ENCODE assay signal across 8 cellular contexts in the genomic region with DNA sequence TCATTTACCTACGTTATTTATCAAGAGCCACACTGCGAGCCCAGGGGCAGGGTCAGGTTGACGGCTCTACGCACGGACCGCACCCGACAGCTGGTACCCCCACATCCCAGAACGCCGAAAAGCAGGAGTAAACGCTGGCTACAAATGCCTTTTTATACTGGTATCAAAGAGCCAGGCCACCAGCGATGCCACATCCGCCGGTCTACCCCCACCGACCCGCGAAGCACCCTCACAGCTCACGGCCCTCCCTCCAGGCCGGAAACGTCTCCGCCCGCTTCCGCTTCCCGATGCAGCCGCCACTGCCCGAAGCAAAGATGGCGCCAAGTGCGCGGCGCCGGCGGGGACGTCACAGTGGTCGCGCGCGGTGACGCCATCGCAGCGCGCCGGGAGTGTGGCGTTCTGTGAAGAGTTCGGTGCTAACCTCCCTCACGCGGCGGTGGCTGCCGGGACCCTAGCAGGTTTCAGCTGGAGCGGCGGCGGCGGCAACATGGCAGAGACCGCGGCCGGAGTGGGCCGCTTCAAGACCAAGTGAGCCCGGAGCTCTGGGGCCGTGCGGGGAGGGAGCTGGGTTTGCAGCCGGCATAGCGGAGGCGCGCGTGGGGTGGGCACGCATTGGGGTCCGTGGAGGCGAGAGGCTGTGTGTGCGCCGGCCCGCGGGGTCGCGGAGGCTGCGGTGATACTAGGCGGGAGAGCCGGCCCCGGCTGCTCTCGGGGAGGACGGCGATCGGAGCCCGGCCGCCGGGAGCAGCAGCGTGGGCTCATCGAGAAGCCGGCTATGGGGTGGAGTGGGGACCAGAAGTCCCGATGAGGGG. TPM values are rescaled to one million over a fixed set of nuclear protein-coding genes. Genes with fewer than 3 reads are reported as not detected.
A peak's percentile ranks its signal among the peaks of the same experiment; 100 is the strongest.
DNase-seq lines count a peak whose midpoint lies in the region; ATAC-seq and TF ChIP-seq lines count a peak whose summit lies in the region.

A gene (plus strand): TSS at position 376 of the 812 bp plus-strand sequence. CDS start 112 bp downstream, at position 488.

- H3K9me3 ChIP-seq in iPS-20b (ENCODE audit: insufficient read depth, low read depth, low read length): no peaks in the 10 kb centered on the region
- no peaks in the 10 kb centered on the region for H3K9me3 ChIP-seq in skeletal muscle tissue (ENCODE audit: control insufficient read depth in 3 of 3, low read length in 3 of 3)

- H3K9ac ChIP-seq in iPS-20b (ENCODE audit: low read depth, low read length) (peak within 1 kb of the TSS; percentile 95), skeletal muscle tissue (ENCODE audit: low read depth in 1 of 3, low read length in 3 of 3) (peak within 1 kb of the TSS; percentile 91 to 96 (median 95))

- peak within 1 kb of the TSS; percentile 94 for H2AFZ ChIP-seq in ACC112 (ENCODE audit: low read length, unreplicated experiment)

- in situ Hi-C loops in T47D (cut with HindIII; ENCODE audit: low pct_unique_long_range_greater_than_20kb, low sequenced_read_pairs): no loop called here

- peak; percentile 92 for DNase-seq in NCI-H2171 treated with DMSO at 0.1 percent for 48 hours (lab: John Stamatoyannopoulos, UW)
- DNase-seq in T47D (ENCODE audit: low read depth in 1 of 2, low spot score in 1 of 2): peak; percentile 90 to 96

- H3K27me3 ChIP-seq in ACC112 (ENCODE audit: insufficient read depth, low read length): no peaks in the 10 kb centered on the region
- no peaks in the 10 kb centered on the region for H3K27me3 ChIP-seq in iPS-20b (ENCODE audit: insufficient read depth, low read length)
- H3K27me3 ChIP-seq in skeletal muscle tissue (ENCODE audit: control insufficient read depth in 3 of 3, insufficient read depth in 3 of 3, low read length in 3 of 3): peaks cover 0 to 9% (median 6%) of the 10 kb centered on the region in 3 donors

- no peaks in the 10 kb centered on the region for H3K36me3 ChIP-seq in ACC112 (ENCODE audit: insufficient read depth, low read length)
- H3K36me3 ChIP-seq in iPS-20b (ENCODE audit: insufficient read depth, low read depth, low read length): peaks cover 27% of the 10 kb centered on the region
- peaks cover 26 to 29% (median 29%) of the 10 kb centered on the region in 3 donors for H3K36me3 ChIP-seq in skeletal muscle tissue (ENCODE audit: control insufficient read depth in 3 of 3, insufficient read depth in 3 of 3, low read length in 3 of 3)

- ATAC-seq in GM18861 (IDR thresholded peaks at IDR 0.05; ENCODE audit: unreplicated experiment) (peak; percentile 71), HG03095 (IDR thresholded peaks at IDR 0.05; ENCODE audit: unreplicated experiment) (peak; percentile 57)

- H3K27ac ChIP-seq in ACC112 (ENCODE audit: low read depth, low read length) (peak within 1 kb of the TSS; percentile 78), VCaP (peak within 1 kb of the TSS; percentile 79), iPS-20b (ENCODE audit: low read length) (peak within 1 kb of the TSS; percentile 40), skeletal muscle tissue (ENCODE audit: low read depth, low read length) (peak within 1 kb of the TSS; percentile 90)

- TF ChIP-seq CTCF in VCaP (conservative IDR thresholded peaks at IDR 0.05): no peak

- peaks cover 25% of the 10 kb centered on the region for H3K79me2 ChIP-seq in ACC112 (ENCODE audit: control insufficient read depth, insufficient read depth, low read length, unreplicated experiment)

- H3K4me1 ChIP-seq in ACC112 (ENCODE audit: control insufficient read depth, insufficient read depth, low read length, unreplicated experiment) (peaks cover 6% of the 10 kb centered on the region), iPS-20b (ENCODE audit: insufficient read depth, low read length) (no peaks in the 10 kb centered on the region; the same call in 1 of the 2 replicates), skeletal muscle tissue (ENCODE audit: control insufficient read depth in 3 of 3, insufficient read depth in 3 of 3, low read length in 3 of 3) (peaks cover 14 to 29% (median 20%) of the 10 kb centered on the region in 3 donors)

- peak within 1 kb of the TSS; percentile 99 for H3K4me3 ChIP-seq in ACC112 (ENCODE audit: low read depth, low read length)
- peak within 1 kb of the TSS; percentile 91 for H3K4me3 ChIP-seq in iPS-20b (ENCODE audit: low read length)
- H3K4me3 ChIP-seq in skeletal muscle tissue (ENCODE audit: low read length in 3 of 3): peak within 1 kb of the TSS; percentile 87 to 93 (median 93)

RNA-seq across cellular contexts. Expression of the gene that starts here (rescaled TPM):
- total RNA-seq in skeletal muscle tissue: 18.8 TPM

Comparison
In these comparisons a context has a peak if more than half of its experiments do, and no peak if none do; other contexts are left out.
1. Peak in every context shown above with its lines: DNase-seq, ATAC-seq, H3K4me3 ChIP-seq and H3K27ac ChIP-seq.
2. H3K27ac ChIP-seq: peak in every context shown above with its lines; median percentile 90 in skeletal muscle tissue; 79 in VCaP; 78 in ACC112; 40 in iPS-20b.